In the genomic region with DNA sequence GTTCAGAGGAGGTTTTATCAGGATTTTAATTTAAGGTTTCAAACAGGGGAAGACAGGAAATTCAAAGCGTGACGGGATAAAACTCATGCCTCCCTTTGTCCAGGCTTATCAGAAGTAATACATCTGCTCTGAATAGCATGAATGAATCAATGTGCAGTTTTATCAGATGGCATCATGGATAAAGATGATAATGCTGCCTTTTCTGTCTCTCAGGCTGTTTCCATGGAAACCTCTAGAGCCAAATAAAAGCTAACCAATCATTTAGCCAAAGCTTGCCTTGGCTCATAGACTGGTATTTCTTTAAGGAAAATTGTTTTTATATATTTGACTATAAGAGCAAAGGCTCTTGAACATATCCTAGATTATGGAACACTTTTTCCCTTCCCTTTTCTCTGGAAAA, we compare ENCODE assay signal across 22 cellular contexts. TPM values are rescaled to one million over a fixed set of nuclear protein-coding genes. Genes with fewer than 3 reads are reported as not detected.
A peak's percentile ranks its signal among the peaks of the same experiment; 100 is the strongest.
DNase-seq lines count a peak whose midpoint lies in the region; ATAC-seq and TF ChIP-seq lines count a peak whose summit lies in the region.
"Had no signal": no experiment of that assay in that cellular context is flagged by ENCODE, and none has a peak within 500 bp of the region (broad histone marks: within the 10 kb centered on the region; RNA-seq: fewer than 3 reads in every experiment).

No MANE protein-coding gene starts in this region.

- TF ChIP-seq POLR2A in uterus (IDR thresholded peaks at IDR 0.05): no peak

- no peaks in the 10 kb centered on the region for H3K36me3 ChIP-seq in uterus

- no peak overlapping the region for H3K4me3 ChIP-seq in uterus
- H3K4me3 ChIP-seq: Peyer's patch had no signal

- H3K4me1 Mint-ChIP-seq in T-helper 17 cell: peaks cover 29% of the 10 kb centered on the region

- no peak for ATAC-seq in T-helper 17 cell
- ATAC-seq in HG02870 (IDR thresholded peaks at IDR 0.05; ENCODE audit: unreplicated experiment): no peak

- no peak for TF ChIP-seq CTCF in uterus (IDR thresholded peaks at IDR 0.05)

- H3K27ac Mint-ChIP-seq in T-helper 17 cell: peak overlapping the region; percentile 79
- H3K27ac Mint-ChIP-seq: CD4-positive, alpha-beta T cell had no signal

- DNase-seq in DMS53 (lab: John Stamatoyannopoulos, UW) (peak; percentile 30), DMS53 treated with DMSO at 0.1 percent for 48 hours (lab: John Stamatoyannopoulos, UW; ENCODE audit: unreplicated experiment) (no peak), Ammon's horn (ENCODE audit: low spot score) (peak; percentile 35), T-helper 17 cell (no peak), lung microvascular endothelial cell (ENCODE audit: low read depth in 2 of 2) (peak; percentile 13 to 23), kidney glomerular epithelial cell (lab: John Stamatoyannopoulos, UW) (no peak), uterus (no peak)
- DNase-seq: 8988T; BE2C; Caco-2; CD4-positive, alpha-beta T cell; DND-41; H9; NCI-H1048; NCI-H146; NCI-H2029 treated with DMSO at 0.1 percent for 48 hours; NCI-H226; NCI-H524; Peyer's patch; SW 1271 had no signal

- H3K27ac ChIP-seq in uterus: no peak overlapping the region
- H3K27ac ChIP-seq: HL-60, Peyer's patch had no signal

- H3K4me1 ChIP-seq in uterus: no peaks in the 10 kb centered on the region
- H3K4me1 ChIP-seq: BE2C, Caco-2 had no signal

- H3K27me3 Mint-ChIP-seq in T-helper 17 cell: no peaks in the 10 kb centered on the region
- H3K27me3 Mint-ChIP-seq: CD4-positive, alpha-beta T cell had no signal

- H3K36me3 Mint-ChIP-seq in T-helper 17 cell (ENCODE audit: low read depth): peaks cover 2% of the 10 kb centered on the region

- H3K4me3 Mint-ChIP-seq in T-helper 17 cell: no peak overlapping the region
- H3K4me3 Mint-ChIP-seq: CD4-positive, alpha-beta T cell; H9 had no signal

- H3K9me3 ChIP-seq in T-helper 17 cell (ENCODE audit: control insufficient read depth, low read length, poor library complexity, severe bottlenecking) (no peaks in the 10 kb centered on the region), uterus (no peaks in the 10 kb centered on the region)
- H3K9me3 ChIP-seq: BE2C, Caco-2, Peyer's patch had no signal

- intact Hi-C loops in uterus (cut with DNase I; ENCODE audit: low total_unique reads): no loop called here

- H3K27me3 ChIP-seq in uterus: no peaks in the 10 kb centered on the region
- H3K27me3 ChIP-seq: BE2C, Peyer's patch had no signal

RNA-seq across cellular contexts. Expression of a gene that starts 16.5 kb away (rescaled TPM):
- 10 to 100 TPM; 18.0 to 19.3 TPM for total RNA-seq in T-helper 17 cell
- total RNA-seq in lung microvascular endothelial cell: 104 and 136 TPM in 2 replicates
- total RNA-seq in uterus: 100 to 1,000 TPM in 1 of 4 donors, 10 to 100 TPM in 3; 39.0 to 152 (median 63.3) TPM

RNA-seq across cellular contexts. Expression of a gene that starts 16.5 kb away (rescaled TPM):
- total RNA-seq in T-helper 17 cell (10 to 100 TPM; 21.9 to 25.8 TPM), lung microvascular endothelial cell (21.4 and 27.4 TPM in 2 replicates), uterus (10 to 100 TPM; 26.9 to 71.3 (median 43.9) TPM)

Comparison
In these comparisons a context has a peak if more than half of its experiments do, and no peak if none do; other contexts are left out.
1. DNase-seq: peak in DMS53 (single experiment), Ammon's horn (single experiment) and lung microvascular endothelial cell (2 of 2); none in DMS53 treated with DMSO at 0.1 percent for 48 hours (single experiment), T-helper 17 cell (0 of 3), kidney glomerular epithelial cell (single experiment) and uterus (0 of 2).